ENCODE assay signal across 1 cellular context in the genomic region with DNA sequence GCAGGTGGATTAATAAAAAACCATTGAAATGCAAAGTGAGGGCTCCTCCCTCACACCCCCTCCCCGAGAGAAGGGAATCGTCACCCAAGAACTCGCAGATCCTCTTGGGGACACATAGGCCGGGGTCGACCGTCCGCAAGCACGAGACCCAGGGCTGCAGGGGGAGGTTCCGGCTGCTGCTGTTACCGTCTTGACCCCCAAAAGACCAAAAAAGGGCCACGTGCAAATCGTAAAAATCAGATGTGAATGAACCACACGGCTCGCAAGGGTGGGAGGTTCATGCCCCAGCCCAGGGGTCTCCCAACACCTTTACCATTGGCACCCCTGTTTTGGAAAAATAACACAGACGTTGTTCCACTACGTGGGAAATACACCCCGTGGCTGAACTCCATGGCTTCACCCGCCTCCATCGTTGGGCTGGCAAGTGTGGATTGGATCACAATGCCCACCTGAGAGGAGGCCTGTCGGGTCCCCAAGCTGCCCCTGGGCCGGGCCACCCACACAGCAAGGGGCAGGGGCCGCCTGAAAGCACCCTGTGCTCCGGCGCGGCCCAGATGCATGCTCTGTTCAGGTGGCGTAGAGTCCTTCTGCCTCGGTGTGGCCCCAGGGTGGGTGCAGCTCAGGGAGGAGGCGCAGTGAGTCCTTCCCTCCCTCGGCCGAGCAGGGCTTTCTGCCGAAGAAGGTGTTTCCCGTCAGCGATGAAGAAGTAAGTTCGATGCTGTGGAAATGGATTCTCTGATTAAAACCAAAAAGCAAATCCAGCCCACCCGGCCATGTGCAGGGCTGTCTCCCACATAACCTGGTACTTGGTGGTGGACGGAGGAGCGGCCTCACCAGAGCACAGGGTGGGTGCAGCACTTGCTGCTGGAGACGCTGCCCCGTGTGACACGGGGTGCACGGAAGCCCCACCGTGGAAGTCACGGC.
TF ChIP-seq lines count a peak whose summit lies in the region.

No MANE protein-coding gene starts in this region.

TF ChIP-seq in H1, 55 proteins besides CTCF, POLR2A, EP300 and RAD21:
- TF ChIP-seq KDM4A (IDR thresholded peaks at IDR 0.05; ENCODE audit: low read depth, low read length, severe bottlenecking): no peak
- no peak for TF ChIP-seq TBP (IDR thresholded peaks at IDR 0.05; ENCODE audit: low read depth, low read length)
- TF ChIP-seq NANOG (IDR thresholded peaks at IDR 0.05; ENCODE audit: insufficient read depth, low read depth, low read length, poor library complexity, severe bottlenecking): no peak
- TF ChIP-seq CBX5 (IDR thresholded peaks at IDR 0.05; ENCODE audit: low read depth, low read length): no peak
- no peak for TF ChIP-seq CREB1 (IDR thresholded peaks at IDR 0.05)
- TF ChIP-seq BCL11A (IDR thresholded peaks at IDR 0.05; ENCODE audit: low read depth in 2 of 2, low read length in 2 of 2): no peak
- TF ChIP-seq TAF7 (optimal IDR thresholded peaks at IDR 0.05; ENCODE audit: borderline replicate concordance, low read depth, low read length): no peak
- TF ChIP-seq TCF12 (IDR thresholded peaks at IDR 0.05; ENCODE audit: low read depth, low read length): no peak
- no peak for TF ChIP-seq YY1 (IDR thresholded peaks at IDR 0.05; ENCODE audit: low read depth, low read length)
- TF ChIP-seq RBBP5 (IDR thresholded peaks at IDR 0.05; ENCODE audit: borderline replicate concordance, low read depth, low read length): no peak
- TF ChIP-seq CHD1 (IDR thresholded peaks at IDR 0.05; ENCODE audit: low read depth, low read length): no peak
- TF ChIP-seq SIRT6 (IDR thresholded peaks at IDR 0.05; ENCODE audit: low read length): no peak
- TF ChIP-seq ASH2L (IDR thresholded peaks at IDR 0.05; ENCODE audit: low read length): no peak
- TF ChIP-seq EZH2 (IDR thresholded peaks at IDR 0.05; ENCODE audit: low read depth, low read length, severe bottlenecking): no peak
- TF ChIP-seq, protein P1, sequence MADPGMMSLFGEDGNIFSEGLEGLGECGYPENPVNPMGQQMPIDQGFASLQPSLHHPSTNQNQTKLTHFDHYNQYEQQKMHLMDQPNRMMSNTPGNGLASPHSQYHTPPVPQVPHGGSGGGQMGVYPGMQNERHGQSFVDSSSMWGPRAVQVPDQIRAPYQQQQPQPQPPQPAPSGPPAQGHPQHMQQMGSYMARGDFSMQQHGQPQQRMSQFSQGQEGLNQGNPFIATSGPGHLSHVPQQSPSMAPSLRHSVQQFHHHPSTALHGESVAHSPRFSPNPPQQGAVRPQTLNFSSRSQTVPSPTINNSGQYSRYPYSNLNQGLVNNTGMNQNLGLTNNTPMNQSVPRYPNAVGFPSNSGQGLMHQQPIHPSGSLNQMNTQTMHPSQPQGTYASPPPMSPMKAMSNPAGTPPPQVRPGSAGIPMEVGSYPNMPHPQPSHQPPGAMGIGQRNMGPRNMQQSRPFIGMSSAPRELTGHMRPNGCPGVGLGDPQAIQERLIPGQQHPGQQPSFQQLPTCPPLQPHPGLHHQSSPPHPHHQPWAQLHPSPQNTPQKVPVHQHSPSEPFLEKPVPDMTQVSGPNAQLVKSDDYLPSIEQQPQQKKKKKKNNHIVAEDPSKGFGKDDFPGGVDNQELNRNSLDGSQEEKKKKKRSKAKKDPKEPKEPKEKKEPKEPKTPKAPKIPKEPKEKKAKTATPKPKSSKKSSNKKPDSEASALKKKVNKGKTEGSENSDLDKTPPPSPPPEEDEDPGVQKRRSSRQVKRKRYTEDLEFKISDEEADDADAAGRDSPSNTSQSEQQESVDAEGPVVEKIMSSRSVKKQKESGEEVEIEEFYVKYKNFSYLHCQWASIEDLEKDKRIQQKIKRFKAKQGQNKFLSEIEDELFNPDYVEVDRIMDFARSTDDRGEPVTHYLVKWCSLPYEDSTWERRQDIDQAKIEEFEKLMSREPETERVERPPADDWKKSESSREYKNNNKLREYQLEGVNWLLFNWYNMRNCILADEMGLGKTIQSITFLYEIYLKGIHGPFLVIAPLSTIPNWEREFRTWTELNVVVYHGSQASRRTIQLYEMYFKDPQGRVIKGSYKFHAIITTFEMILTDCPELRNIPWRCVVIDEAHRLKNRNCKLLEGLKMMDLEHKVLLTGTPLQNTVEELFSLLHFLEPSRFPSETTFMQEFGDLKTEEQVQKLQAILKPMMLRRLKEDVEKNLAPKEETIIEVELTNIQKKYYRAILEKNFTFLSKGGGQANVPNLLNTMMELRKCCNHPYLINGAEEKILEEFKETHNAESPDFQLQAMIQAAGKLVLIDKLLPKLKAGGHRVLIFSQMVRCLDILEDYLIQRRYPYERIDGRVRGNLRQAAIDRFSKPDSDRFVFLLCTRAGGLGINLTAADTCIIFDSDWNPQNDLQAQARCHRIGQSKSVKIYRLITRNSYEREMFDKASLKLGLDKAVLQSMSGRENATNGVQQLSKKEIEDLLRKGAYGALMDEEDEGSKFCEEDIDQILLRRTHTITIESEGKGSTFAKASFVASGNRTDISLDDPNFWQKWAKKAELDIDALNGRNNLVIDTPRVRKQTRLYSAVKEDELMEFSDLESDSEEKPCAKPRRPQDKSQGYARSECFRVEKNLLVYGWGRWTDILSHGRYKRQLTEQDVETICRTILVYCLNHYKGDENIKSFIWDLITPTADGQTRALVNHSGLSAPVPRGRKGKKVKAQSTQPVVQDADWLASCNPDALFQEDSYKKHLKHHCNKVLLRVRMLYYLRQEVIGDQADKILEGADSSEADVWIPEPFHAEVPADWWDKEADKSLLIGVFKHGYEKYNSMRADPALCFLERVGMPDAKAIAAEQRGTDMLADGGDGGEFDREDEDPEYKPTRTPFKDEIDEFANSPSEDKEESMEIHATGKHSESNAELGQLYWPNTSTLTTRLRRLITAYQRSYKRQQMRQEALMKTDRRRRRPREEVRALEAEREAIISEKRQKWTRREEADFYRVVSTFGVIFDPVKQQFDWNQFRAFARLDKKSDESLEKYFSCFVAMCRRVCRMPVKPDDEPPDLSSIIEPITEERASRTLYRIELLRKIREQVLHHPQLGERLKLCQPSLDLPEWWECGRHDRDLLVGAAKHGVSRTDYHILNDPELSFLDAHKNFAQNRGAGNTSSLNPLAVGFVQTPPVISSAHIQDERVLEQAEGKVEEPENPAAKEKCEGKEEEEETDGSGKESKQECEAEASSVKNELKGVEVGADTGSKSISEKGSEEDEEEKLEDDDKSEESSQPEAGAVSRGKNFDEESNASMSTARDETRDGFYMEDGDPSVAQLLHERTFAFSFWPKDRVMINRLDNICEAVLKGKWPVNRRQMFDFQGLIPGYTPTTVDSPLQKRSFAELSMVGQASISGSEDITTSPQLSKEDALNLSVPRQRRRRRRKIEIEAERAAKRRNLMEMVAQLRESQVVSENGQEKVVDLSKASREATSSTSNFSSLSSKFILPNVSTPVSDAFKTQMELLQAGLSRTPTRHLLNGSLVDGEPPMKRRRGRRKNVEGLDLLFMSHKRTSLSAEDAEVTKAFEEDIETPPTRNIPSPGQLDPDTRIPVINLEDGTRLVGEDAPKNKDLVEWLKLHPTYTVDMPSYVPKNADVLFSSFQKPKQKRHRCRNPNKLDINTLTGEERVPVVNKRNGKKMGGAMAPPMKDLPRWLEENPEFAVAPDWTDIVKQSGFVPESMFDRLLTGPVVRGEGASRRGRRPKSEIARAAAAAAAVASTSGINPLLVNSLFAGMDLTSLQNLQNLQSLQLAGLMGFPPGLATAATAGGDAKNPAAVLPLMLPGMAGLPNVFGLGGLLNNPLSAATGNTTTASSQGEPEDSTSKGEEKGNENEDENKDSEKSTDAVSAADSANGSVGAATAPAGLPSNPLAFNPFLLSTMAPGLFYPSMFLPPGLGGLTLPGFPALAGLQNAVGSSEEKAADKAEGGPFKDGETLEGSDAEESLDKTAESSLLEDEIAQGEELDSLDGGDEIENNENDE (IDR thresholded peaks at IDR 0.05; ENCODE audit: insufficient replicate concordance, low read length): no peak
- TF ChIP-seq SP1 (IDR thresholded peaks at IDR 0.05; ENCODE audit: low read depth, low read length): no peak
- TF ChIP-seq SIX5 (IDR thresholded peaks at IDR 0.05; ENCODE audit: low read depth, low read length): no peak
- TF ChIP-seq, protein P2, sequence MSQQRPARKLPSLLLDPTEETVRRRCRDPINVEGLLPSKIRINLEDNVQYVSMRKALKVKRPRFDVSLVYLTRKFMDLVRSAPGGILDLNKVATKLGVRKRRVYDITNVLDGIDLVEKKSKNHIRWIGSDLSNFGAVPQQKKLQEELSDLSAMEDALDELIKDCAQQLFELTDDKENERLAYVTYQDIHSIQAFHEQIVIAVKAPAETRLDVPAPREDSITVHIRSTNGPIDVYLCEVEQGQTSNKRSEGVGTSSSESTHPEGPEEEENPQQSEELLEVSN (IDR thresholded peaks at IDR 0.05): no peak
